ENCODE assay signal across 1 cellular context in the genomic region with DNA sequence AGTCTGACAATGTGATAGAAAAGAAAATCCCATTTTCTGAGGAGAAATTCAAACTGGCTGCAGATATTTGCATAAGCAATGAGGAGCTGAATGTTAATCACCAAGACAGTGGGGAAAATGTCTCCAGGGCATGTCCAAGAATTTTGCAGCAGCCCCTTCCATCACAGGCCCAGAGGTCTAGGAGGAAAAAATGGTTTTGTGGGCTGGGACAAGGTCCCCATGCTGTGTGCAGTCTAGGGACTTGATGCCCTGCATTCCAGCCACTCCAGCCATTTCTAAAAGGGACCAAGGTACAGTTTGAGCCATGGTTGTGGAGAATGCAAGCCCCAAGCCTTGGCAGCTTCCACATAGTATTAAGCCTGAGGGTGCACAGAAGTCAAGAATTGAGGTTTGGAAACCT. TPM values are rescaled to one million over a fixed set of nuclear protein-coding genes. Genes with fewer than 3 reads are reported as not detected.
"Had no signal": no experiment of that assay in that cellular context is flagged by ENCODE, and none has a peak within 500 bp of the region (broad histone marks: within the 10 kb centered on the region; RNA-seq: fewer than 3 reads in every experiment).

No MANE protein-coding gene starts in this region.

RNA-seq across cellular contexts. Expression of a gene that starts 30.8 kb away (rescaled TPM):
- total RNA-seq: G401 had no signal

RNA-seq across cellular contexts. Expression of a gene that starts 42.8 kb away (rescaled TPM):
- total RNA-seq: G401 had no signal
